11 cellular contexts compared by ENCODE assay signal in genomic region chr1:41742219-41742618, GRCh38.
A peak's percentile ranks its signal among the peaks of the same experiment; 100 is the strongest.
DNase-seq lines count a peak whose midpoint lies in the region; ATAC-seq, FAIRE-seq and TF ChIP-seq lines count a peak whose summit lies in the region.
"Had no signal": no experiment of that assay in that cellular context is flagged by ENCODE, and none has a peak within 500 bp of the region (broad histone marks: within the 10 kb centered on the region; RNA-seq: fewer than 3 reads in every experiment).

No MANE protein-coding gene starts in this region.

- H2AFZ ChIP-seq in astrocyte (ENCODE audit: low read depth, low read length) (no peak overlapping the region), neural cell (ENCODE audit: low read depth, low read length) (no peak overlapping the region)

- peaks cover 14% of the 10 kb centered on the region for H3K4me1 Mint-ChIP-seq in astrocyte (ENCODE audit: low read depth, unreplicated experiment)

- peak overlapping the region; percentile 91 for H3K27ac ChIP-seq in astrocyte (ENCODE audit: low read depth, low read length)
- H3K27ac ChIP-seq in neural cell (ENCODE audit: low read length) = peak overlapping the region; percentile 23
- H3K27ac ChIP-seq: 22Rv1 had no signal

- H3K4me1 ChIP-seq in astrocyte (ENCODE audit: insufficient read depth, low read length) = peaks cover 43% of the 10 kb centered on the region

- H4K20me1 ChIP-seq in astrocyte (ENCODE audit: insufficient read depth, low read length) (no peaks in the 10 kb centered on the region), neural cell (ENCODE audit: insufficient read depth) (no peaks in the 10 kb centered on the region)

- H3K4me3 ChIP-seq in astrocyte (ENCODE audit: insufficient read depth, low read depth, low read length) (no peak overlapping the region), neural cell (ENCODE audit: low read length) (peak overlapping the region; percentile 31)

- peak overlapping the region; percentile 66 for H3K4me3 Mint-ChIP-seq in astrocyte (ENCODE audit: unreplicated experiment)

- no peaks in the 10 kb centered on the region for H3K27me3 ChIP-seq in astrocyte (ENCODE audit: insufficient read depth, low read length)
- no peaks in the 10 kb centered on the region for H3K27me3 ChIP-seq in neural cell (ENCODE audit: insufficient read depth, low read depth, low read length)

- no peaks in the 10 kb centered on the region for H3K9me2 ChIP-seq in neural cell (ENCODE audit: insufficient read depth, low read length)

- FAIRE-seq in astrocyte (lab: Jason Lieb, UNC) = peak; percentile 99
- FAIRE-seq: colon, TTC549 had no signal

- no peaks in the 10 kb centered on the region for H3K36me3 Mint-ChIP-seq in astrocyte (ENCODE audit: low read depth, unreplicated experiment)

- H3K36me3 ChIP-seq in astrocyte (ENCODE audit: insufficient read depth, low read length) (no peaks in the 10 kb centered on the region), neural cell (ENCODE audit: insufficient read depth, low read length) (no peaks in the 10 kb centered on the region)

- H3K9me3 ChIP-seq in astrocyte (ENCODE audit: insufficient read depth, low read depth, low read length) = no peaks in the 10 kb centered on the region
- H3K9me3 ChIP-seq in neural cell (ENCODE audit: low read length) = no peaks in the 10 kb centered on the region

- DNase-seq in DMS 273 (lab: John Stamatoyannopoulos, UW; ENCODE audit: unreplicated experiment) (peak; percentile 34), DMS 273 treated with DMSO at 0.1 percent for 48 hours (lab: John Stamatoyannopoulos, UW) (no peak), NCI-H2227 (lab: John Stamatoyannopoulos, UW; ENCODE audit: unreplicated experiment) (peak; percentile 32), astrocyte (ENCODE audit: low read depth) (peak; percentile 85), iPS-NIHi11 (ENCODE audit: low spot score) (no peak)
- no peak for DNase-seq in NK-92 treated with Interleukin-12 subunit alpha and Interleukin-12 subunit beta, amount 100 ng/mL, for 24 hours (lab: John Stamatoyannopoulos, UW)

- H3K9ac ChIP-seq in astrocyte (ENCODE audit: low read length) = peak overlapping the region; percentile 69
- H3K9ac ChIP-seq in neural cell (ENCODE audit: low read length) = no peak overlapping the region

- TF ChIP-seq RAD21 in neural cell (conservative IDR thresholded peaks at IDR 0.05) = no peak

- no peak for TF ChIP-seq CTCF in astrocyte (IDR thresholded peaks at IDR 0.05; ENCODE audit: insufficient read depth, low read depth, low read length)
- TF ChIP-seq CTCF in neural cell (IDR thresholded peaks at IDR 0.05; ENCODE audit: poor library complexity, severe bottlenecking) = no peak

- peaks cover 13% of the 10 kb centered on the region for H3K27me3 Mint-ChIP-seq in astrocyte (ENCODE audit: low read depth, unreplicated experiment)

- peaks cover 8% of the 10 kb centered on the region for H3K79me2 ChIP-seq in astrocyte (ENCODE audit: insufficient read depth, low read length)
- no peaks in the 10 kb centered on the region for H3K79me2 ChIP-seq in neural cell (replicated peaks; ENCODE audit: insufficient read depth, low read length)

- no peaks in the 10 kb centered on the region for H3F3A ChIP-seq in neural cell (ENCODE audit: insufficient read depth, low read length, poor library complexity, severe bottlenecking)

- no peak for TF ChIP-seq EP300 in neural cell (conservative IDR thresholded peaks at IDR 0.05; ENCODE audit: poor library complexity, severe bottlenecking)

- H3K4me2 ChIP-seq in astrocyte (ENCODE audit: low read length) (peak overlapping the region; percentile 67), neural cell (ENCODE audit: low read length) (no peak overlapping the region)

- no peaks in the 10 kb centered on the region for H3K9me3 Mint-ChIP-seq in astrocyte (ENCODE audit: unreplicated experiment)

- no peak for ATAC-seq in GM18511 (IDR thresholded peaks at IDR 0.05; ENCODE audit: unreplicated experiment)

- H3K27ac Mint-ChIP-seq in astrocyte (ENCODE audit: unreplicated experiment) = no peak overlapping the region

TF ChIP-seq in neural cell, 6 proteins besides CTCF, POLR2A, EP300 and RAD21:
- TF ChIP-seq MXI1 (conservative IDR thresholded peaks at IDR 0.05; ENCODE audit: poor library complexity, severe bottlenecking) (no peak), SMC3 (conservative IDR thresholded peaks at IDR 0.05; ENCODE audit: poor library complexity) (no peak), TAF1 (IDR thresholded peaks at IDR 0.05; ENCODE audit: low read depth) (no peak), EZH2 (IDR thresholded peaks at IDR 0.05; ENCODE audit: borderline replicate concordance, insufficient read depth, low read length, poor library complexity, severe bottlenecking) (no peak), REST (IDR thresholded peaks at IDR 0.05; ENCODE audit: borderline replicate concordance) (no peak), POLR2AphosphoS5 (IDR thresholded peaks at IDR 0.05) (no peak)

Comparison
In these comparisons a context has a peak if more than half of its experiments do, and no peak if none do; other contexts are left out.
1. DNase-seq: peak in DMS 273 (single experiment), NCI-H2227 (single experiment) and astrocyte (single experiment); none in DMS 273 treated with DMSO at 0.1 percent for 48 hours (single experiment), iPS-NIHi11 (single experiment) and NK-92 treated with Interleukin-12 subunit alpha and Interleukin-12 subunit beta, amount 100 ng/mL, for 24 hours (single experiment).